ENCODE assay signal across 8 cellular contexts in the genomic region with DNA sequence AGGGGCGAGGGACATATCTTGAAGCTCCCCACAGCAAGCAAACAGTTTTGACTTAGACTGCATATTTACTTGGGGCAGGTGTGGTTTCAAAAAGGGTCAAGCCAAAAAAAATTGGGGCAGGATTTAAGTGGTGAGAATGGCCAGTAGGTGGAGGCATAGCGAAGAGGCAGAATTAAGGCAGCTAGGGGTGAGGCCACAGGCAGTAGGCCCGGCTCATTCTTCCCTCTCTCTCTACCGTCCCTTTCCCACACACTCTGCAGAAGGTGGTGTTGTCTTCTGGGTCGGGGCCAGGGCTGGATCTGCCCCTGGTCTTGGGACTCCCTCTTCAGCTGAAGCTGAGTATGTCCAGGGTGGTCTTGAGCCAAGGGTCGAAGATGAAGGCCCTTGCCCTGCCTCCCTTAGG. TPM values are rescaled to one million over a fixed set of nuclear protein-coding genes. Genes with fewer than 3 reads are reported as not detected.
DNase-seq lines count a peak whose midpoint lies in the region; ATAC-seq and TF ChIP-seq lines count a peak whose summit lies in the region.

No MANE protein-coding gene starts in this region.

- H3K27me3 ChIP-seq in Loucy (ENCODE audit: insufficient read depth, low read length, poor library complexity, severe bottlenecking): no peaks in the 10 kb centered on the region
- H3K27me3 ChIP-seq in transverse colon: no peaks in the 10 kb centered on the region

- H3K9me3 Mint-ChIP-seq in WTC11 (no peaks in the 10 kb centered on the region), glutamatergic neuron (ENCODE audit: unreplicated experiment) (peaks cover 4% of the 10 kb centered on the region)

- H3K4me3 Mint-ChIP-seq in WTC11: no peak overlapping the region
- no peak overlapping the region for H3K4me3 Mint-ChIP-seq in glutamatergic neuron (ENCODE audit: unreplicated experiment)

- H3K27ac Mint-ChIP-seq in WTC11: no peak overlapping the region
- H3K27ac Mint-ChIP-seq in glutamatergic neuron (ENCODE audit: unreplicated experiment): no peak overlapping the region

- peak overlapping the region; percentile 11 for H3K9ac ChIP-seq in Loucy (ENCODE audit: low read depth, low read length, poor library complexity, severe bottlenecking)

- no peaks in the 10 kb centered on the region for H3K9me2 ChIP-seq in Loucy (replicated peaks; ENCODE audit: low read depth, low read length)

- 21 to 27% methylated on average over 5 to 6 of the region's 6 CpGs for WGBS in transverse colon (ENCODE audit: low coverage in 1 of 2), 2 donors

- POLR2A ChIA-PET in WTC11 (lab: Charles Lee): interaction anchor here (1.0 to 5.8 kb wide), 4 partner anchors 18 to 84 kb away, joined by 3 to 68 read pairs (median 6); a partner anchor contains a TSS

- H3K4me2 ChIP-seq in Loucy (ENCODE audit: low read depth, low read length, poor library complexity, severe bottlenecking): no peak overlapping the region

- H3F3A ChIP-seq in Loucy (ENCODE audit: low read depth): no peaks in the 10 kb centered on the region

- H4K20me1 ChIP-seq in Loucy (ENCODE audit: insufficient read depth, low read length, poor library complexity, severe bottlenecking): no peaks in the 10 kb centered on the region

- no peaks in the 10 kb centered on the region for H3K36me3 Mint-ChIP-seq in WTC11
- no peaks in the 10 kb centered on the region for H3K36me3 Mint-ChIP-seq in glutamatergic neuron (ENCODE audit: unreplicated experiment)

- H3K4me1 Mint-ChIP-seq in WTC11 (peaks cover 35% of the 10 kb centered on the region), glutamatergic neuron (ENCODE audit: low read depth, unreplicated experiment) (peaks cover 8% of the 10 kb centered on the region)

- no peaks in the 10 kb centered on the region for H3K79me2 ChIP-seq in Loucy (ENCODE audit: insufficient read depth, low read length)

- no peak for TF ChIP-seq POLR2A in transverse colon (IDR thresholded peaks at IDR 0.05)

- H3K27me3 Mint-ChIP-seq in WTC11 (ENCODE audit: low read depth) (no peaks in the 10 kb centered on the region), glutamatergic neuron (ENCODE audit: unreplicated experiment) (no peaks in the 10 kb centered on the region)

- peak overlapping the region; percentile 47 for H2AFZ ChIP-seq in Loucy (ENCODE audit: low read length)

- H3K36me3 ChIP-seq in Loucy (ENCODE audit: insufficient read depth, low read length) (no peaks in the 10 kb centered on the region), transverse colon (no peaks in the 10 kb centered on the region)

- DNase-seq in SKM-1 treated with dmso at 0.1 percent for 144 hours (lab: John Stamatoyannopoulos, UW; ENCODE audit: unreplicated experiment) (peak; percentile 31), SKM-1 (lab: John Stamatoyannopoulos, UW; ENCODE audit: unreplicated experiment) (no peak), WTC11 (ENCODE audit: low spot score) (peak; percentile 56), glutamatergic neuron (no peak), transverse colon (peak; percentile 40)

- TF ChIP-seq CTCF in Loucy (conservative IDR thresholded peaks at IDR 0.05; ENCODE audit: low read length) (peak; percentile 67), WTC11 (IDR thresholded peaks at IDR 0.05) (peak; percentile 28; the same call in 1 of the 2 replicates), glutamatergic neuron (IDR thresholded peaks at IDR 0.05; ENCODE audit: partially characterized antibody, unreplicated experiment) (peak; percentile 54), transverse colon (IDR thresholded peaks at IDR 0.05) (peak; percentile 37 to 65 (median 50))

- intact Hi-C loops in transverse colon (cut with DNase I; ENCODE audit: low total_unique reads): loop anchor here (5.0 kb wide), 1 partner anchor 55 kb away; a partner anchor contains a TSS

- H3K9me3 ChIP-seq in Loucy (ENCODE audit: insufficient read depth, low read depth, low read length): no peaks in the 10 kb centered on the region
- H3K9me3 ChIP-seq in transverse colon: no peaks in the 10 kb centered on the region

- H3K4me1 ChIP-seq in Loucy (ENCODE audit: insufficient read depth, low read length, poor library complexity, severe bottlenecking): no peaks in the 10 kb centered on the region
- H3K4me1 ChIP-seq in transverse colon: peaks cover 5 to 6% (median 5%) of the 10 kb centered on the region in 4 donors

- H3K27ac ChIP-seq in transverse colon: no peak overlapping the region

- ATAC-seq in WTC11 (peak; percentile 55), GM19452 (IDR thresholded peaks at IDR 0.05; ENCODE audit: unreplicated experiment) (no peak), HG03378 (IDR thresholded peaks at IDR 0.05; ENCODE audit: unreplicated experiment) (no peak)

- TF ChIP-seq EP300 in transverse colon (IDR thresholded peaks at IDR 0.05; ENCODE audit: low read depth): no peak

- H3K4me3 ChIP-seq in Loucy (ENCODE audit: low read length, poor library complexity, severe bottlenecking) (no peak overlapping the region), transverse colon (no peak overlapping the region)

- CTCF ChIA-PET in WTC11 (lab: Charles Lee): interaction anchor here (0.5 to 7.5 kb wide), 34 partner anchors 9 to 1782 kb away, joined by 3 to 205 read pairs (median 4); a partner anchor contains a TSS

- in situ Hi-C loops in transverse colon (cut with MboI; ENCODE audit: low pct_ligation_motif_present in 1 of 4, low pct_unique_long_range_greater_than_20kb in 1 of 4, low sequenced_read_pairs in 3 of 4): loop anchor here in 2 of 4 donors (5.0 to 10.0 kb wide), 2 partner anchors 52 to 55 kb away; a partner anchor contains a TSS

TF ChIP-seq in WTC11, 78 proteins besides CTCF, POLR2A, EP300 and RAD21 (continues in another document):
- TF ChIP-seq, protein P1, sequence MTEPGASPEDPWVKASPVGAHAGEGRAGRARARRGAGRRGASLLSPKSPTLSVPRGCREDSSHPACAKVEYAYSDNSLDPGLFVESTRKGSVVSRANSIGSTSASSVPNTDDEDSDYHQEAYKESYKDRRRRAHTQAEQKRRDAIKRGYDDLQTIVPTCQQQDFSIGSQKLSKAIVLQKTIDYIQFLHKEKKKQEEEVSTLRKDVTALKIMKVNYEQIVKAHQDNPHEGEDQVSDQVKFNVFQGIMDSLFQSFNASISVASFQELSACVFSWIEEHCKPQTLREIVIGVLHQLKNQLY (CRISPR knock-in tag; IDR thresholded peaks at IDR 0.05): no peak
- no peak for TF ChIP-seq TCF7 (CRISPR knock-in tag; IDR thresholded peaks at IDR 0.05; ENCODE audit: low read depth)
- TF ChIP-seq SP1 (CRISPR knock-in tag; conservative IDR thresholded peaks at IDR 0.05): no peak
- TF ChIP-seq, protein P2, sequence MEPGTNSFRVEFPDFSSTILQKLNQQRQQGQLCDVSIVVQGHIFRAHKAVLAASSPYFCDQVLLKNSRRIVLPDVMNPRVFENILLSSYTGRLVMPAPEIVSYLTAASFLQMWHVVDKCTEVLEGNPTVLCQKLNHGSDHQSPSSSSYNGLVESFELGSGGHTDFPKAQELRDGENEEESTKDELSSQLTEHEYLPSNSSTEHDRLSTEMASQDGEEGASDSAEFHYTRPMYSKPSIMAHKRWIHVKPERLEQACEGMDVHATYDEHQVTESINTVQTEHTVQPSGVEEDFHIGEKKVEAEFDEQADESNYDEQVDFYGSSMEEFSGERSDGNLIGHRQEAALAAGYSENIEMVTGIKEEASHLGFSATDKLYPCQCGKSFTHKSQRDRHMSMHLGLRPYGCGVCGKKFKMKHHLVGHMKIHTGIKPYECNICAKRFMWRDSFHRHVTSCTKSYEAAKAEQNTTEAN (CRISPR knock-in tag; IDR thresholded peaks at IDR 0.05): no peak
- no peak for TF ChIP-seq ZNF138 (CRISPR knock-in tag; conservative IDR thresholded peaks at IDR 0.05)
- TF ChIP-seq, protein P3, sequence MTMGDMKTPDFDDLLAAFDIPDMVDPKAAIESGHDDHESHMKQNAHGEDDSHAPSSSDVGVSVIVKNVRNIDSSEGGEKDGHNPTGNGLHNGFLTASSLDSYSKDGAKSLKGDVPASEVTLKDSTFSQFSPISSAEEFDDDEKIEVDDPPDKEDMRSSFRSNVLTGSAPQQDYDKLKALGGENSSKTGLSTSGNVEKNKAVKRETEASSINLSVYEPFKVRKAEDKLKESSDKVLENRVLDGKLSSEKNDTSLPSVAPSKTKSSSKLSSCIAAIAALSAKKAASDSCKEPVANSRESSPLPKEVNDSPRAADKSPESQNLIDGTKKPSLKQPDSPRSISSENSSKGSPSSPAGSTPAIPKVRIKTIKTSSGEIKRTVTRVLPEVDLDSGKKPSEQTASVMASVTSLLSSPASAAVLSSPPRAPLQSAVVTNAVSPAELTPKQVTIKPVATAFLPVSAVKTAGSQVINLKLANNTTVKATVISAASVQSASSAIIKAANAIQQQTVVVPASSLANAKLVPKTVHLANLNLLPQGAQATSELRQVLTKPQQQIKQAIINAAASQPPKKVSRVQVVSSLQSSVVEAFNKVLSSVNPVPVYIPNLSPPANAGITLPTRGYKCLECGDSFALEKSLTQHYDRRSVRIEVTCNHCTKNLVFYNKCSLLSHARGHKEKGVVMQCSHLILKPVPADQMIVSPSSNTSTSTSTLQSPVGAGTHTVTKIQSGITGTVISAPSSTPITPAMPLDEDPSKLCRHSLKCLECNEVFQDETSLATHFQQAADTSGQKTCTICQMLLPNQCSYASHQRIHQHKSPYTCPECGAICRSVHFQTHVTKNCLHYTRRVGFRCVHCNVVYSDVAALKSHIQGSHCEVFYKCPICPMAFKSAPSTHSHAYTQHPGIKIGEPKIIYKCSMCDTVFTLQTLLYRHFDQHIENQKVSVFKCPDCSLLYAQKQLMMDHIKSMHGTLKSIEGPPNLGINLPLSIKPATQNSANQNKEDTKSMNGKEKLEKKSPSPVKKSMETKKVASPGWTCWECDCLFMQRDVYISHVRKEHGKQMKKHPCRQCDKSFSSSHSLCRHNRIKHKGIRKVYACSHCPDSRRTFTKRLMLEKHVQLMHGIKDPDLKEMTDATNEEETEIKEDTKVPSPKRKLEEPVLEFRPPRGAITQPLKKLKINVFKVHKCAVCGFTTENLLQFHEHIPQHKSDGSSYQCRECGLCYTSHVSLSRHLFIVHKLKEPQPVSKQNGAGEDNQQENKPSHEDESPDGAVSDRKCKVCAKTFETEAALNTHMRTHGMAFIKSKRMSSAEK (CRISPR knock-in tag; IDR thresholded peaks at IDR 0.05; ENCODE audit: borderline replicate concordance): no peak

RNA-seq across cellular contexts. Expression of a gene that starts 2.6 kb away (rescaled TPM):
- total RNA-seq in WTC11 (2021): 0.83 to 1.2 TPM (median 1.1 TPM) in 3 replicates
- not detected for total RNA-seq in glutamatergic neuron (ENCODE audit: unreplicated experiment)
- total RNA-seq in transverse colon: under 1 TPM in 2 of 4 donors, not detected in 2; 0.32 to 0.41 TPM

RNA-seq across cellular contexts. Expression of a gene that starts 4.9 kb away (rescaled TPM):
- total RNA-seq in WTC11 (2021): 68.3 to 75.8 TPM (median 73.1 TPM) in 3 replicates
- total RNA-seq in glutamatergic neuron (ENCODE audit: unreplicated experiment): 97.3 TPM
- 100 to 1,000 TPM in 1 of 4 donors, 10 to 100 TPM in 3; 21.7 to 106 (median 67.7) TPM for total RNA-seq in transverse colon

RNA-seq across cellular contexts. Expression of a gene that starts 17.8 kb away (rescaled TPM):
- total RNA-seq in WTC11 (2021): 32.5 to 35.1 TPM (median 33.3 TPM) in 3 replicates
- 108 TPM for total RNA-seq in glutamatergic neuron (ENCODE audit: unreplicated experiment)
- total RNA-seq in transverse colon: 10 to 100 TPM; 11.7 to 25.4 (median 22.4) TPM

RNA-seq across cellular contexts. Expression of a gene that starts 18.2 kb away (rescaled TPM):
- total RNA-seq in WTC11 (2021) (29.1 to 37.5 TPM (median 35.9 TPM) in 3 replicates), glutamatergic neuron (ENCODE audit: unreplicated experiment) (11.3 TPM), transverse colon (10 to 100 TPM in 1 of 4 donors, 1 to 10 TPM in 1, under 1 TPM in 2; 0.40 to 20.6 (median 2.3) TPM)

RNA-seq across cellular contexts. Expression of a gene that starts 42.6 kb away (rescaled TPM):
- total RNA-seq in WTC11 (2021) (15.2 to 19.9 TPM (median 17.5 TPM) in 3 replicates), glutamatergic neuron (ENCODE audit: unreplicated experiment) (1.7 TPM), transverse colon (1 to 10 TPM in 2 of 4 donors, not detected in 2; 2.3 to 4.3 TPM)

Comparison
In these comparisons a context has a peak if more than half of its experiments do, and no peak if none do; other contexts are left out.
1. DNase-seq: peak in SKM-1 treated with dmso at 0.1 percent for 144 hours (single experiment), WTC11 (single experiment) and transverse colon (single experiment); none in SKM-1 (single experiment) and glutamatergic neuron (single experiment).
2. Peak in every context shown above with its lines, with median percentiles within 50 percentile points of each other: CTCF ChIP-seq.